14 cellular contexts compared by ENCODE assay signal in the genomic region with DNA sequence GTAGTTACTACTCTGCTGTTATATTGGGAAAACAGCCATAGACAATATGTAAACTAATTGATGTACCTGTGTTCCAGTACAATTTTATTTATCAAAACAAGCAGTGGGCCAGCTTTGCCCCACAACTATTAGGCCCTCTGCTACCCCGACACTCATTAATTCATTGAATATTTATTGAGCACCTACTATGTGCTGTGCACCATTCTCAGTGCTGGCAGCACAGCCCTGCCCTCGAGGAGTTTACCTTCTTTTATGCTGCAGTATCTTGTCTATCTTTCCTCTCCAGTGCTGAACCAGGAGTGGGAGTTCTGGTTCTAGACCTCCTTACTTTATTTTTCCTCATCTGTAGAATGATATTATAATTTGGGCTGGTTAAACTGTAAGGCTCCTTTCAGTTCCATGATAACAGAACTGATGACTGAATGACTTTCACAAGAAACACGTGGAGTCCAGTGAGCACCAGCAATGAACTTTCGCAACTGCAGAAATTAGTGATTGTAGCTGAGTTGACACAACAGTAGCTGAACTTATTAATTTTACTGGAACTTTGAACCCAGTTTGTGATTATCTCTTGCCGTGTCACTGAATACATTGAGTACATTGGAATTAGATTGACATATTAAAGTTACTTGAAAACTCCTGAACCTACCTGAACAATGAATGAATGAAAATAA. TPM values are rescaled to one million over a fixed set of nuclear protein-coding genes. Genes with fewer than 3 reads are reported as not detected.
DNase-seq lines count a peak whose midpoint lies in the region; ATAC-seq and TF ChIP-seq lines count a peak whose summit lies in the region.
"Had no signal": no experiment of that assay in that cellular context is flagged by ENCODE, and none has a peak within 500 bp of the region (broad histone marks: within the 10 kb centered on the region; RNA-seq: fewer than 3 reads in every experiment).

No MANE protein-coding gene starts in this region.

- TF ChIP-seq CTCF in HEK293 (tag by site-specific recombination; IDR thresholded peaks at IDR 0.05), result no peak
- TF ChIP-seq CTCF in natural killer cell (IDR thresholded peaks at IDR 0.05), result no peak
- TF ChIP-seq CTCF in tibial artery (IDR thresholded peaks at IDR 0.05), result no peak
- TF ChIP-seq CTCF in ovary (IDR thresholded peaks at IDR 0.05), result no peak

- peaks cover 47 to 76% (median 64%) of the 10 kb centered on the region in 4 donors for H3K4me1 Mint-ChIP-seq in CD4-positive, alpha-beta memory T cell
- H3K4me1 Mint-ChIP-seq in activated naive CD8-positive, alpha-beta T cell (ENCODE audit: low read depth), result peaks cover 61% of the 10 kb centered on the region
- H3K4me1 Mint-ChIP-seq in natural killer cell, result peaks cover 67 to 71% of the 10 kb centered on the region in 2 donors

- CTCF ChIA-PET in CD4-positive, alpha-beta memory T cell (lab: Charles Lee; ENCODE audit: partially characterized antibody), result interaction anchor here (0.8 kb wide), 2 partner anchors 16 to 17 kb away, joined by 4 read pairs; no protein-coding TSS in a partner anchor
- CTCF ChIA-PET in HEK293 (lab: Yijun Ruan, JAX), result interaction anchor here (0.7 to 6.2 kb wide), 5 partner anchors 10 to 83 kb away, joined by 3 to 54 read pairs (median 3); a partner anchor contains a TSS

- peaks cover 9% of the 10 kb centered on the region for H3K36me3 ChIP-seq in CD4-positive, alpha-beta memory T cell (ENCODE audit: insufficient read depth, low read length)
- H3K36me3 ChIP-seq in HEK293 (ENCODE audit: control insufficient read depth in 2 of 2, insufficient read depth in 1 of 2, low read length in 2 of 2), result peaks cover 7 to 16% of the 10 kb centered on the region in 2 experiments; a peak in 2 of 3 replicates
- H3K36me3 ChIP-seq in tibial artery, result peaks cover 0 to 13% (median 3%) of the 10 kb centered on the region in 3 donors
- no peaks in the 10 kb centered on the region for H3K36me3 ChIP-seq in ovary

- no peak overlapping the region for H3K4me3 ChIP-seq in CD4-positive, alpha-beta memory T cell (ENCODE audit: low read length in 2 of 2)
- H3K4me3 ChIP-seq in HEK293 (ENCODE audit: low read depth, low read length), result no peak overlapping the region
- no peak overlapping the region for H3K4me3 ChIP-seq in tibial artery
- no peak overlapping the region for H3K4me3 ChIP-seq in ovary
- H3K4me3 ChIP-seq: heart right ventricle had no signal

- 74 to 81% (median 74%) methylated on average over 5 of the region's 5 CpGs for WGBS in ovary, 3 donors

- no peaks in the 10 kb centered on the region for H3K9me3 Mint-ChIP-seq in CD4-positive, alpha-beta memory T cell
- H3K9me3 Mint-ChIP-seq in activated naive CD8-positive, alpha-beta T cell (ENCODE audit: low read depth), result no peaks in the 10 kb centered on the region
- H3K9me3 Mint-ChIP-seq in natural killer cell, result no peaks in the 10 kb centered on the region

- intact Hi-C loops in CD4-positive, alpha-beta memory T cell (cut with micrococcal nuclease), result no loop called here
- intact Hi-C loops in natural killer cell (cut with micrococcal nuclease) (no loop called here), tibial artery (cut with DNase I; ENCODE audit: low total_unique reads) (no loop called here), ovary (cut with DNase I) (no loop called here)

- no peaks in the 10 kb centered on the region for H3K27me3 ChIP-seq in CD4-positive, alpha-beta memory T cell (ENCODE audit: insufficient read depth, low read length)
- H3K27me3 ChIP-seq in tibial artery (no peaks in the 10 kb centered on the region), ovary (no peaks in the 10 kb centered on the region)
- H3K27me3 ChIP-seq: heart right ventricle had no signal

- no peaks in the 10 kb centered on the region for H3K27me3 Mint-ChIP-seq in CD4-positive, alpha-beta memory T cell
- H3K27me3 Mint-ChIP-seq in activated naive CD8-positive, alpha-beta T cell, result no peaks in the 10 kb centered on the region
- H3K27me3 Mint-ChIP-seq in natural killer cell (ENCODE audit: low read depth in 2 of 2), result peaks cover 0 to 6% of the 10 kb centered on the region in 2 donors

- no peaks in the 10 kb centered on the region for H3K9me3 ChIP-seq in CD4-positive, alpha-beta memory T cell (ENCODE audit: control insufficient read depth in 1 of 2, low read length in 2 of 2)
- no peaks in the 10 kb centered on the region for H3K9me3 ChIP-seq in HEK293 (ENCODE audit: control insufficient read depth, insufficient read depth, low read depth, low read length)
- no peaks in the 10 kb centered on the region for H3K9me3 ChIP-seq in tibial artery
- H3K9me3 ChIP-seq in ovary, result no peaks in the 10 kb centered on the region
- H3K9me3 ChIP-seq: heart right ventricle had no signal

- no peak for ATAC-seq in natural killer cell
- ATAC-seq: heart right ventricle, left colon had no signal

- H3K4me3 Mint-ChIP-seq in CD4-positive, alpha-beta memory T cell, result peak overlapping the region in 6 of 8 donors; percentile 37 to 97 (median 78)
- H3K4me3 Mint-ChIP-seq in activated naive CD8-positive, alpha-beta T cell, result peak overlapping the region; percentile 97
- peak overlapping the region; percentile 55 for H3K4me3 Mint-ChIP-seq in natural killer cell

- H3K27ac Mint-ChIP-seq in CD4-positive, alpha-beta memory T cell, result peak overlapping the region in 4 of 7 donors; percentile 36 to 96 (median 54)
- peak overlapping the region; percentile 77 for H3K27ac Mint-ChIP-seq in activated naive CD8-positive, alpha-beta T cell
- peak overlapping the region in 1 of 2 donors; percentile 38 for H3K27ac Mint-ChIP-seq in natural killer cell

- no peak for DNase-seq in CD4-positive, alpha-beta memory T cell
- no peak for DNase-seq in natural killer cell
- DNase-seq in tibial artery, result no peak
- DNase-seq in ovary, result no peak
- no peak for DNase-seq in NCI-H748 (lab: John Stamatoyannopoulos, UW; ENCODE audit: unreplicated experiment)
- DNase-seq: activated CD8-positive, alpha-beta memory T cell treated with anti-CD3 and anti-CD28 coated beads for 24 hours; erythroblast; GDM1; HCEC 1CT; heart right ventricle; left colon; NCI-H2171 had no signal

- POLR2A ChIA-PET in CD4-positive, alpha-beta memory T cell (lab: Charles Lee; ENCODE audit: partially characterized antibody), result no interaction called here
- POLR2A ChIA-PET in HEK293 (lab: Yijun Ruan, JAX), result no interaction called here

- H3K36me3 Mint-ChIP-seq in CD4-positive, alpha-beta memory T cell, result peaks cover 7 to 18% of the 10 kb centered on the region in 2 donors
- H3K36me3 Mint-ChIP-seq in activated naive CD8-positive, alpha-beta T cell, result no peaks in the 10 kb centered on the region
- H3K36me3 Mint-ChIP-seq in natural killer cell, result peaks cover 5% of the 10 kb centered on the region

- TF ChIP-seq EP300 in ovary (IDR thresholded peaks at IDR 0.05), result no peak

- no peak overlapping the region for H3K27ac ChIP-seq in CD4-positive, alpha-beta memory T cell (ENCODE audit: low read depth, low read length)
- H3K27ac ChIP-seq in HEK293 (ENCODE audit: extremely low read depth, low read depth, low read length), result no peak overlapping the region
- H3K27ac ChIP-seq in tibial artery, result no peak overlapping the region
- no peak overlapping the region for H3K27ac ChIP-seq in ovary
- H3K27ac ChIP-seq: heart right ventricle had no signal

- TF ChIP-seq POLR2A in ovary (IDR thresholded peaks at IDR 0.05), result no peak

- H3K4me1 ChIP-seq in CD4-positive, alpha-beta memory T cell (ENCODE audit: insufficient read depth, low read length), result peaks cover 43% of the 10 kb centered on the region
- H3K4me1 ChIP-seq in HEK293 (ENCODE audit: control insufficient read depth, insufficient read depth, low read length), result peaks cover 6% of the 10 kb centered on the region
- H3K4me1 ChIP-seq in tibial artery, result peaks cover 0 to 45% (median 27%) of the 10 kb centered on the region in 4 donors
- peaks cover 4% of the 10 kb centered on the region for H3K4me1 ChIP-seq in ovary (ENCODE audit: insufficient read depth)

TF ChIP-seq in HEK293, 187 proteins besides CTCF, POLR2A, EP300 and RAD21:
- no peak for TF ChIP-seq ZNF114 (tag by site-specific recombination; IDR thresholded peaks at IDR 0.05)
- TF ChIP-seq ZNF514 (tag by site-specific recombination; IDR thresholded peaks at IDR 0.05), result no peak
- peak; percentile 37; the same call in 1 of the 2 replicates for TF ChIP-seq ZNF664 (tag by site-specific recombination; IDR thresholded peaks at IDR 0.05)
- TF ChIP-seq, protein P1, sequence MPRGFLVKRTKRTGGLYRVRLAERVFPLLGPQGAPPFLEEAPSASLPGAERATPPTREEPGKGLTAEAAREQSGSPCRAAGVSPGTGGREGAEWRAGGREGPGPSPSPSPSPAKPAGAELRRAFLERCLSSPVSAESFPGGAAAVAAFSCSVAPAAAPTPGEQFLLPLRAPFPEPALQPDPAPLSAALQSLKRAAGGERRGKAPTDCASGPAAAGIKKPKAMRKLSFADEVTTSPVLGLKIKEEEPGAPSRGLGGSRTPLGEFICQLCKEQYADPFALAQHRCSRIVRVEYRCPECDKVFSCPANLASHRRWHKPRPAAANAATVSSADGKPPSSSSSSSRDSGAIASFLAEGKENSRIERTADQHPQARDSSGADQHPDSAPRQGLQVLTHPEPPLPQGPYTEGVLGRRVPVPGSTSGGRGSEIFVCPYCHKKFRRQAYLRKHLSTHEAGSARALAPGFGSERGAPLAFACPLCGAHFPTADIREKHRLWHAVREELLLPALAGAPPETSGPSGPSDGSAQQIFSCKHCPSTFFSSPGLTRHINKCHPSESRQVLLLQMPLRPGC (tag by site-specific recombination; IDR thresholded peaks at IDR 0.05), result no peak
- TF ChIP-seq, protein P2, sequence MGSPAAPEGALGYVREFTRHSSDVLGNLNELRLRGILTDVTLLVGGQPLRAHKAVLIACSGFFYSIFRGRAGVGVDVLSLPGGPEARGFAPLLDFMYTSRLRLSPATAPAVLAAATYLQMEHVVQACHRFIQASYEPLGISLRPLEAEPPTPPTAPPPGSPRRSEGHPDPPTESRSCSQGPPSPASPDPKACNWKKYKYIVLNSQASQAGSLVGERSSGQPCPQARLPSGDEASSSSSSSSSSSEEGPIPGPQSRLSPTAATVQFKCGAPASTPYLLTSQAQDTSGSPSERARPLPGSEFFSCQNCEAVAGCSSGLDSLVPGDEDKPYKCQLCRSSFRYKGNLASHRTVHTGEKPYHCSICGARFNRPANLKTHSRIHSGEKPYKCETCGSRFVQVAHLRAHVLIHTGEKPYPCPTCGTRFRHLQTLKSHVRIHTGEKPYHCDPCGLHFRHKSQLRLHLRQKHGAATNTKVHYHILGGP (tag by site-specific recombination; IDR thresholded peaks at IDR 0.05), result no peak
- no peak for TF ChIP-seq ZNF768 (tag by site-specific recombination; IDR thresholded peaks at IDR 0.05)

RNA-seq across cellular contexts. Expression of a gene that starts 2.4 kb away (rescaled TPM):
- total RNA-seq in CD4-positive, alpha-beta memory T cell, result 10 to 100 TPM; 89.9 to 96.9 TPM
- 10 to 100 TPM; 51.7 to 54.4 TPM for polyA plus RNA-seq in CD4-positive, alpha-beta memory T cell
- 10 to 100 TPM; 55.7 to 66.7 (median 59.1) TPM for total RNA-seq in natural killer cell
- 10 to 100 TPM; 29.9 to 79.3 (median 59.9) TPM for total RNA-seq in ovary
- polyA plus RNA-seq in ovary, result 10 to 100 TPM; 24.2 to 53.1 TPM

RNA-seq across cellular contexts. Expression of a gene that starts 53.7 kb away (rescaled TPM):
- not detected for total RNA-seq in CD4-positive, alpha-beta memory T cell
- polyA plus RNA-seq in CD4-positive, alpha-beta memory T cell, result not detected
- total RNA-seq in natural killer cell (not detected), ovary (under 1 TPM in 1 of 7 donors, not detected in 6; 0.69 TPM)
- not detected for polyA plus RNA-seq in ovary
- total RNA-seq: left colon had no signal
